8 cellular contexts compared by ENCODE assay signal in genomic region chr14:70934502-70935134, GRCh38. TPM values are rescaled to one million over a fixed set of nuclear protein-coding genes. Genes with fewer than 3 reads are reported as not detected.
DNase-seq lines count a peak whose midpoint lies in the region; ATAC-seq, FAIRE-seq and TF ChIP-seq lines count a peak whose summit lies in the region.

No MANE protein-coding gene starts in this region.

- no peak for TF ChIP-seq EP300 in esophagus muscularis mucosa (IDR thresholded peaks at IDR 0.05)

- no peaks in the 10 kb centered on the region for H3K9me3 ChIP-seq in esophagus muscularis mucosa
- no peaks in the 10 kb centered on the region for H3K9me3 ChIP-seq in small intestine (ENCODE audit: control insufficient read depth, low read depth)

- H3K4me3 ChIP-seq in esophagus muscularis mucosa, result peak overlapping the region in 1 of 4 donors; percentile 5
- H3K4me3 ChIP-seq in small intestine (ENCODE audit: low read depth in 1 of 2, low read length in 2 of 2), result no peak overlapping the region

- H3K4me1 ChIP-seq in esophagus muscularis mucosa (peaks cover 34 to 55% (median 48%) of the 10 kb centered on the region in 4 donors), small intestine (ENCODE audit: control insufficient read depth in 2 of 2, insufficient read depth in 1 of 2, low read depth in 1 of 2, low read length in 1 of 2) (peaks cover 2 to 7% of the 10 kb centered on the region in 2 donors)

- no peak for TF ChIP-seq POLR2A in esophagus muscularis mucosa (IDR thresholded peaks at IDR 0.05; ENCODE audit: low read depth)

- TF ChIP-seq CTCF in esophagus muscularis mucosa (IDR thresholded peaks at IDR 0.05), result no peak

- H3K36me3 ChIP-seq in esophagus muscularis mucosa (no peaks in the 10 kb centered on the region), small intestine (ENCODE audit: control insufficient read depth in 2 of 2, insufficient read depth in 2 of 2, low read length in 2 of 2) (no peaks in the 10 kb centered on the region)

- ATAC-seq in GM19372 (IDR thresholded peaks at IDR 0.05; ENCODE audit: low read depth, unreplicated experiment), result peak; percentile 46

- 7% methylated on average over 2 of the region's 2 CpGs for WGBS in esophagus muscularis mucosa
- WGBS in small intestine, 3 donors, result 0 to 2% (median 2%) methylated on average over 2 of the region's 2 CpGs

- FAIRE-seq in HTR-8/SVneo (lab: Jason Lieb, UNC), result peak; percentile 92
- FAIRE-seq in small intestine (lab: Jason Lieb, UNC), result no peak

- intact Hi-C loops in esophagus muscularis mucosa (cut with DNase I), result no loop called here

- peak; percentile 53 for DNase-seq in AG08395 (ENCODE audit: low spot score)
- no peak for DNase-seq in HTR-8/SVneo (ENCODE audit: insufficient read length, low spot score)
- no peak for DNase-seq in esophagus muscularis mucosa (ENCODE audit: extremely low spot score)
- DNase-seq in small intestine, result peak; percentile 54
- DNase-seq in stimulated activated CD4-positive, alpha-beta T cell treated with anti-CD3 and anti-CD28 coated beads, Interleukin-4, amount 100 ng/mL, for 4 hours, result no peak
- DNase-seq in iPS-NIHi7 (ENCODE audit: extremely low spot score), result no peak
- no peak for DNase-seq in dedifferentiated amniotic fluid mesenchymal stem cell (ENCODE audit: extremely low spot score)

- H3K27me3 ChIP-seq in esophagus muscularis mucosa, result no peaks in the 10 kb centered on the region
- H3K27me3 ChIP-seq in small intestine (ENCODE audit: control insufficient read depth in 2 of 2, insufficient read depth in 2 of 2, low read length in 2 of 2), result no peaks in the 10 kb centered on the region

- H3K27ac ChIP-seq in esophagus muscularis mucosa (replicated peaks in 1 of 4), result peak overlapping the region; percentile 6 to 67 (median 42)
- H3K27ac ChIP-seq in small intestine (ENCODE audit: low read depth in 1 of 2, low read length in 1 of 2), result peak overlapping the region; percentile 41 to 42

RNA-seq across cellular contexts. Expression of gene PCNX1, which starts 27.4 kb away (rescaled TPM):
- total RNA-seq in esophagus muscularis mucosa, result 10 to 100 TPM; 56.3 to 62.5 (median 59.6) TPM
- 1 to 10 TPM; 4.7 to 7.9 (median 5.1) TPM for polyA plus RNA-seq in small intestine

Comparison
In these comparisons a context has a peak if more than half of its experiments do, and no peak if none do; other contexts are left out.
1. DNase-seq: peak in AG08395 (single experiment) and small intestine (single experiment); none in HTR-8/SVneo (single experiment), esophagus muscularis mucosa (single experiment), stimulated activated CD4-positive, alpha-beta T cell treated with anti-CD3 and anti-CD28 coated beads, Interleukin-4, amount 100 ng/mL, for 4 hours (0 of 2), iPS-NIHi7 (single experiment) and dedifferentiated amniotic fluid mesenchymal stem cell (single experiment).